ENCODE assay signal across 33 cellular contexts in the genomic region with DNA sequence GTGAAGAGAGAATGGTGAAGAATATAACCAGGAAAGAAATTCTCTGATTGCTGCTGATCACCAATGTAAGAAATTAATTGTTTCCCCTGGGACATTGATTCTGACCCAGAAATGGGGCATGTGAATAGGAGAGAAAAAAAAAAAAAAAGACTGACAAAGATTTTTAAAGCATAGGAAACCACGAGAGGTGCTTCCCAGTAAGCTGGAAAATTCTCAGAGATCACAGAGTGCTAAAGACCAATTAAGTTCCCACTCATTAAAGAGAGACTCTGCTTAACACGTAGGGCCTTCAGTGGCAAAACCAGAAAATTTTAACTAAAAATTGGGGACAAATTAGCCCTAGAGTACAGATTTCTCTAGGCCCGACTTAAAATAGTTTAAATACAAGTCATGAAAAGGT.
"Had no signal": no experiment of that assay in that cellular context is flagged by ENCODE, and none has a peak within 500 bp of the region (broad histone marks: within the 10 kb centered on the region; RNA-seq: fewer than 3 reads in every experiment).

No MANE protein-coding gene starts in this region.

- DNase-seq: activated effector memory CD4-positive, alpha-beta T cell treated with anti-CD3 and anti-CD28 coated beads, Interleukin-2, amount 50 U/mL, for 16 hours; activated effector memory CD4-positive, alpha-beta T cell treated with Interleukin-2 at 50 U/mL for 16 hours; activated gamma-delta T cell; activated gamma-delta T cell treated with Interleukin-2 at 50 U/mL for 16 hours; activated naive CD4-positive, alpha-beta T cell; activated naive CD4-positive, alpha-beta T cell treated with anti-CD3 and anti-CD28 coated beads for 36 hours; activated naive CD4-positive, alpha-beta T cell treated with anti-CD3 and anti-CD28 coated beads, Interleukin-2, amount 10 ng/mL, durations not matched to agents 7 days and 5 days; activated naive CD4-positive, alpha-beta T cell treated with anti-CD3 and anti-CD28 coated beads, Interleukin-2, amount 50 U/mL, for 16 hours; activated naive CD4-positive, alpha-beta T cell treated with Interleukin-2 at 50 U/mL for 16 hours; activated naive CD8-positive, alpha-beta T cell treated with anti-CD3 and anti-CD28 coated beads for 36 hours; activated naive CD8-positive, alpha-beta T cell treated with anti-CD3 and anti-CD28 coated beads, Interleukin-2, amount 10 ng/mL, durations not matched to agents 7 days and 5 days; activated naive CD8-positive, alpha-beta T cell treated with anti-CD3 and anti-CD28 coated beads, Interleukin-2, amount 50 U/mL, for 24 hours; activated T-cell treated with anti-CD3 and anti-CD28 coated beads, Interleukin-2, amount 50 U/mL, for 24 hours; activated T-cell treated with anti-CD3 and anti-CD28 coated beads, Interleukin-2, amount 50 U/mL, for 4 hours; activated T-cell treated with anti-CD3 and anti-CD28 coated beads, Interleukin-2, amount 50 U/mL, for 48 hours; activated T-cell treated with anti-CD3 and anti-CD28 coated beads, Interleukin-2, amount 50 U/mL, for 72 hours; adrenal gland; amniotic stem cell; amygdala; anterior cingulate cortex; aorta; body of pancreas; brain microvascular endothelial cell; caudate nucleus; central memory CD4-positive, alpha-beta T cell; cerebellar nuclear complex had no signal

- H3K27ac ChIP-seq: adrenal gland, ascending aorta, body of pancreas, brain microvascular endothelial cell, breast epithelium, cardiac muscle cell had no signal

- H3K27me3 ChIP-seq: adrenal gland, ascending aorta, body of pancreas, brain microvascular endothelial cell, breast epithelium, cardiac muscle cell had no signal

- ATAC-seq: activated naive CD4-positive, alpha-beta T cell treated with anti-CD3 and anti-CD28 coated beads, Interleukin-2, amount 50 U/mL, for 72 hours; activated naive CD8-positive, alpha-beta T cell treated with anti-CD3 and anti-CD28 coated beads, Interleukin-2, amount 50 U/mL, for 24 hours; activated T-cell treated with anti-CD3 and anti-CD28 coated beads, Interleukin-2, amount 50 U/mL, for 4 hours; activated T-cell treated with anti-CD3 and anti-CD28 coated beads, Interleukin-2, amount 50 U/mL, for 72 hours; activated T-helper 17 cell treated with anti-CD3 and anti-CD28 coated beads, Interleukin-2, amount 50 U/mL, for 72 hours; body of pancreas had no signal

- H3K4me1 ChIP-seq: adrenal gland, ascending aorta, body of pancreas, breast epithelium had no signal

- H3K4me3 ChIP-seq: adrenal gland, ascending aorta, body of pancreas, breast epithelium, cardiac muscle cell had no signal

- FAIRE-seq: astrocyte, bronchial epithelial cell had no signal

- H3K36me3 ChIP-seq: adrenal gland, ascending aorta, brain microvascular endothelial cell, breast epithelium, cardiac muscle cell had no signal

- H3K9me3 ChIP-seq: adrenal gland, ascending aorta, body of pancreas, breast epithelium had no signal
